In the genomic region with DNA sequence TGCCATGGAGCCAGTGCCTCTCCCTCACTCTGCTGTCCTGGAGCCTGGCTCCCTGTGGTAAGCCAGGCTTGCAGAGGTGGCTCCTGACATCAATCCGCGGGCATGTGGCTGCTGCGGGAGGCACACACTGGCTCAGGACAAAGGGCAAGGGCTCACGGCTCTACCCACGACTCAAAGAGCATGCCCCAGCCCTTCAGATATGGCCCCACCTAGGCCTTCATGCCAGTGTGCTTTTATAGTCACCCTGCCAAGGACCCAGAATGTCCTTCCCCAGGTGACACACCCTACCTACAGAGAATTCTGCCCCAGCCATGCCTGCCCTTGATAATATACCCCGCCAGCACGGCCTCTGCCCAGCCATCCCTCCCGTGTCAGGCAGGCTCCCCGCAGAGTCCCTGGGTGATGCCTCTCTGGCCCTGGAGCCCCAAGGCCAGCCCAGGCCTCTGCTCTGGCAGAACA, we compare ENCODE assay signal across 8 cellular contexts. TPM values are rescaled to one million over a fixed set of nuclear protein-coding genes. Genes with fewer than 3 reads are reported as not detected.
A peak's percentile ranks its signal among the peaks of the same experiment; 100 is the strongest.
DNase-seq lines count a peak whose midpoint lies in the region; ATAC-seq and TF ChIP-seq lines count a peak whose summit lies in the region.

No MANE protein-coding gene starts in this region.

- intact Hi-C loops in activated CD8-positive, alpha-beta T cell treated with anti-CD3 and anti-CD28 coated beads for 36 hours (cut with micrococcal nuclease), result no loop called here
- intact Hi-C loops in left ventricle myocardium inferior (cut with micrococcal nuclease), result no loop called here

- TF ChIP-seq CTCF in HFFc6 (IDR thresholded peaks at IDR 0.05), result no peak
- TF ChIP-seq CTCF in activated CD8-positive, alpha-beta T cell treated with anti-CD3 and anti-CD28 coated beads for 36 hours (IDR thresholded peaks at IDR 0.05), result no peak
- no peak for TF ChIP-seq CTCF in left ventricle myocardium inferior (IDR thresholded peaks at IDR 0.05; ENCODE audit: borderline replicate concordance)

- H3K4me1 Mint-ChIP-seq in HFFc6 (ENCODE audit: low read depth), result peaks cover 22% of the 10 kb centered on the region
- peaks cover 27% of the 10 kb centered on the region for H3K4me1 Mint-ChIP-seq in activated CD8-positive, alpha-beta T cell treated with anti-CD3 and anti-CD28 coated beads for 36 hours (ENCODE audit: low read depth)

- H3K4me1 ChIP-seq in left ventricle myocardium inferior, result peaks cover 63% of the 10 kb centered on the region
- H3K4me1 ChIP-seq in skeletal muscle tissue (ENCODE audit: control insufficient read depth in 3 of 3, insufficient read depth in 3 of 3, low read length in 3 of 3), result peaks cover 17 to 39% (median 36%) of the 10 kb centered on the region in 3 donors

- DNase-seq in HFFc6, result no peak
- no peak for DNase-seq in activated CD8-positive, alpha-beta T cell treated with anti-CD3 and anti-CD28 coated beads for 36 hours
- no peak for DNase-seq in left ventricle myocardium inferior
- DNase-seq in stimulated activated CD4-positive, alpha-beta T cell treated with anti-CD3 and anti-CD28 coated beads, Interleukin-2, amount 100 ng/mL, for 48 hours, result no peak
- DNase-seq in DMS153 (lab: John Stamatoyannopoulos, UW), result no peak
- no peak for DNase-seq in NCI-H226

- H3K4me3 Mint-ChIP-seq in HFFc6, result peak overlapping the region; percentile 91
- H3K4me3 Mint-ChIP-seq in activated CD8-positive, alpha-beta T cell treated with anti-CD3 and anti-CD28 coated beads for 36 hours, result peak overlapping the region; percentile 85

- no peaks in the 10 kb centered on the region; the same call in 1 of the 2 replicates for H3K27me3 Mint-ChIP-seq in HFFc6 (ENCODE audit: insufficient read depth)
- H3K27me3 Mint-ChIP-seq in activated CD8-positive, alpha-beta T cell treated with anti-CD3 and anti-CD28 coated beads for 36 hours, result no peaks in the 10 kb centered on the region

- peak overlapping the region; percentile 59 to 83 (median 76) for H3K9ac ChIP-seq in skeletal muscle tissue (ENCODE audit: low read depth in 1 of 3, low read length in 3 of 3)

- H3K9me3 Mint-ChIP-seq in HFFc6, result no peaks in the 10 kb centered on the region
- H3K9me3 Mint-ChIP-seq in activated CD8-positive, alpha-beta T cell treated with anti-CD3 and anti-CD28 coated beads for 36 hours, result no peaks in the 10 kb centered on the region

- no peaks in the 10 kb centered on the region for H3K9me3 ChIP-seq in left ventricle myocardium inferior (replicated peaks)
- no peaks in the 10 kb centered on the region for H3K9me3 ChIP-seq in skeletal muscle tissue (ENCODE audit: control insufficient read depth in 3 of 3, low read length in 3 of 3)

- H3K27ac ChIP-seq in left ventricle myocardium inferior (replicated peaks) (peak overlapping the region; percentile 95), skeletal muscle tissue (ENCODE audit: low read depth, low read length) (peak overlapping the region; percentile 65)

- H3K36me3 ChIP-seq in left ventricle myocardium inferior (peaks cover 11% of the 10 kb centered on the region), skeletal muscle tissue (ENCODE audit: control insufficient read depth in 3 of 3, insufficient read depth in 3 of 3, low read length in 3 of 3) (peaks cover under 1 to 7% (median 3%) of the 10 kb centered on the region in 3 donors)

- POLR2A ChIA-PET in activated CD8-positive, alpha-beta T cell treated with anti-CD3 and anti-CD28 coated beads for 36 hours (lab: Charles Lee), result interaction anchor here (0.7 to 3.5 kb wide), 7 partner anchors 9 to 182 kb away, joined by 3 to 25 read pairs (median 4); a partner anchor contains a TSS

- H3K4me3 ChIP-seq in left ventricle myocardium inferior (peak overlapping the region; percentile 94), skeletal muscle tissue (ENCODE audit: low read length in 3 of 3) (peak overlapping the region; percentile 62 to 79 (median 75))

- H3K27me3 ChIP-seq in left ventricle myocardium inferior (ENCODE audit: low read depth), result no peaks in the 10 kb centered on the region
- H3K27me3 ChIP-seq in skeletal muscle tissue (ENCODE audit: control insufficient read depth in 3 of 3, insufficient read depth in 3 of 3, low read length in 3 of 3), result no peaks in the 10 kb centered on the region

- H3K36me3 Mint-ChIP-seq in HFFc6 (ENCODE audit: low read depth), result 0 out of 2 replicates have a peak, but pooled peaks cover 3% of the 10 kb centered on the region
- H3K36me3 Mint-ChIP-seq in activated CD8-positive, alpha-beta T cell treated with anti-CD3 and anti-CD28 coated beads for 36 hours (ENCODE audit: low read depth), result peaks cover 4% of the 10 kb centered on the region

- peak overlapping the region; percentile 53 for H3K27ac Mint-ChIP-seq in HFFc6
- peak overlapping the region; percentile 87 for H3K27ac Mint-ChIP-seq in activated CD8-positive, alpha-beta T cell treated with anti-CD3 and anti-CD28 coated beads for 36 hours

- CTCF ChIA-PET in activated CD8-positive, alpha-beta T cell treated with anti-CD3 and anti-CD28 coated beads for 36 hours (lab: Charles Lee), result interaction anchor here (1.3 to 1.6 kb wide), 3 partner anchors 9 to 102 kb away, joined by 3 to 5 read pairs (median 4); a partner anchor contains a TSS

- no peak for ATAC-seq in activated CD8-positive, alpha-beta T cell treated with anti-CD3 and anti-CD28 coated beads for 36 hours
- no peak for ATAC-seq in HG02610 (IDR thresholded peaks at IDR 0.05; ENCODE audit: unreplicated experiment)

RNA-seq across cellular contexts. Expression of a gene that starts 1.6 kb away (rescaled TPM):
- 100 to 1,000 TPM; 129 to 166 (median 148) TPM for total RNA-seq in HFFc6 (2021; fragmentation: NEBNext Ultra II Directional; extraction: Animal tissue kit (Norgen Biotek cat#: 25700))
- total RNA-seq in activated CD8-positive, alpha-beta T cell treated with anti-CD3 and anti-CD28 coated beads for 36 hours, result 10 to 100 TPM; 62.8 to 65.9 TPM
- total RNA-seq in left ventricle myocardium inferior (98.7 TPM), skeletal muscle tissue (32.4 TPM)

RNA-seq across cellular contexts. Expression of a gene that starts 11.3 kb away (rescaled TPM):
- not detected for total RNA-seq in HFFc6 (2021; fragmentation: NEBNext Ultra II Directional; extraction: Animal tissue kit (Norgen Biotek cat#: 25700))
- 1 to 10 TPM in 1 of 2 experiments, not detected in 1; 1.3 TPM for total RNA-seq in activated CD8-positive, alpha-beta T cell treated with anti-CD3 and anti-CD28 coated beads for 36 hours
- 10.9 TPM for total RNA-seq in left ventricle myocardium inferior
- 3.7 TPM for total RNA-seq in skeletal muscle tissue

RNA-seq across cellular contexts. Expression of a gene that starts 15.6 kb away (rescaled TPM):
- total RNA-seq in HFFc6 (2021; fragmentation: NEBNext Ultra II Directional; extraction: Animal tissue kit (Norgen Biotek cat#: 25700)), result 100 to 1,000 TPM; 188 to 282 (median 280) TPM
- total RNA-seq in activated CD8-positive, alpha-beta T cell treated with anti-CD3 and anti-CD28 coated beads for 36 hours, result 100 to 1,000 TPM; 105 to 123 TPM
- total RNA-seq in left ventricle myocardium inferior (438 TPM), skeletal muscle tissue (54.8 TPM)

RNA-seq across cellular contexts. Expression of a gene that starts 53.5 kb away (rescaled TPM):
- 10 to 100 TPM in 3 of 6 experiments, 1 to 10 TPM in 3; 8.2 to 13.5 (median 9.9) TPM for total RNA-seq in HFFc6 (2021; fragmentation: NEBNext Ultra II Directional; extraction: Animal tissue kit (Norgen Biotek cat#: 25700))
- total RNA-seq in activated CD8-positive, alpha-beta T cell treated with anti-CD3 and anti-CD28 coated beads for 36 hours, result 10 to 100 TPM; 19.8 to 21.5 TPM
- total RNA-seq in left ventricle myocardium inferior (13.1 TPM), skeletal muscle tissue (21.4 TPM)
